Comparison of ENCODE assay signal across 1 cellular context in the genomic region with DNA sequence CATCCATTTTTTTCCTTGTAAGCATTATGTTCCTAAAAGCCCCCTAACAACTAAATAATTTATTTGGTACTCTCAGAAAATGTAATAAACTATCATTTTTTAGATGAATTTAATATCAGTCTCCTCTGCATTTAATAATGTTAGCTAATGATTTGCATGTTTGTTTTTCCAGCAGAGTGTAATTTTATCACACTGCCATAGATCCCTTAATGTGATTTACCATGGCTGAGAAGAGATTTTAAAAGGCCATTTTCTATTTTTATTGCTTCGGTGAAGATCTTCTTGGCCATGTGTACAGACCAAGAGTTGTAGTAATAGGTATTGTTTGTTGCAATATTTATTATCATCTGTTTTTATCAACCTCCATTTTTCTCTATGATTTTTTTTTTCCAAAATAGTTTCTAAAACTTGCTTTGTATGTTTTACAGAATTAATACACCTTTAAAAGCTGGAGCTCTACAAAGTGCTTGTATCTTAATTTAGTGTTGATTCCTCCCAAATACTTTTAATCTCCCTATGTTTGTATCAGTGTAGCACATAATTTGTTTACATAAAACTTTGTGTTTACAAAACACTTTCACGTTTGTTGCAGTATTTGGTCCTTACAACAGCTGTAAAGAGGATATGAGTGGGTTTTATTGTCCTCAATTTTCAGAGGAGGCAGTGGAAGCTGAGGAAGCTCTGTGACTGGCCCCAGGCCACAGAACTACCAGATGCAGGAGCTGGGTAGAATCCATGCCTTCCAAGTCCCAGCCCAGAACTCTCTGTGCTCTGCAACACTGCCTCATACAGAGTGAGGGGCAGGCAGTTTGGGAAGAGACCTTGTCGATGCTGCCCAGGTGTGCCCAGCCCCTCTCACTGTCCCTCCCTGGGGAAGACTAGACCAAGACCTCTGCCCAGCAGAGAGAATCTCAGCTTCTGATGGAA.
TF ChIP-seq lines count a peak whose summit lies in the region.

No MANE protein-coding gene starts in this region.

TF ChIP-seq in IMR-90, 13 proteins besides CTCF, POLR2A, EP300 and RAD21:
- TF ChIP-seq RCOR1 (IDR thresholded peaks at IDR 0.05; ENCODE audit: insufficient replicate concordance, low read length) (no peak), BHLHE40 (IDR thresholded peaks at IDR 0.05; ENCODE audit: low read depth, low read length) (no peak), NFE2L2 (IDR thresholded peaks at IDR 0.05; ENCODE audit: low read depth, low read length) (no peak), CHD1 (IDR thresholded peaks at IDR 0.05; ENCODE audit: low read depth, low read length) (no peak), SMC3 (IDR thresholded peaks at IDR 0.05; ENCODE audit: low read depth, low read length) (no peak), CEBPB (IDR thresholded peaks at IDR 0.05; ENCODE audit: low read depth, low read length) (no peak)
- TF ChIP-seq, protein P1, sequence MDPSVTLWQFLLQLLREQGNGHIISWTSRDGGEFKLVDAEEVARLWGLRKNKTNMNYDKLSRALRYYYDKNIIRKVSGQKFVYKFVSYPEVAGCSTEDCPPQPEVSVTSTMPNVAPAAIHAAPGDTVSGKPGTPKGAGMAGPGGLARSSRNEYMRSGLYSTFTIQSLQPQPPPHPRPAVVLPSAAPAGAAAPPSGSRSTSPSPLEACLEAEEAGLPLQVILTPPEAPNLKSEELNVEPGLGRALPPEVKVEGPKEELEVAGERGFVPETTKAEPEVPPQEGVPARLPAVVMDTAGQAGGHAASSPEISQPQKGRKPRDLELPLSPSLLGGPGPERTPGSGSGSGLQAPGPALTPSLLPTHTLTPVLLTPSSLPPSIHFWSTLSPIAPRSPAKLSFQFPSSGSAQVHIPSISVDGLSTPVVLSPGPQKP (IDR thresholded peaks at IDR 0.05; ENCODE audit: borderline replicate concordance, low read depth, low read length), result no peak
